Comparison of ENCODE assay signal across 25 cellular contexts in the genomic region with DNA sequence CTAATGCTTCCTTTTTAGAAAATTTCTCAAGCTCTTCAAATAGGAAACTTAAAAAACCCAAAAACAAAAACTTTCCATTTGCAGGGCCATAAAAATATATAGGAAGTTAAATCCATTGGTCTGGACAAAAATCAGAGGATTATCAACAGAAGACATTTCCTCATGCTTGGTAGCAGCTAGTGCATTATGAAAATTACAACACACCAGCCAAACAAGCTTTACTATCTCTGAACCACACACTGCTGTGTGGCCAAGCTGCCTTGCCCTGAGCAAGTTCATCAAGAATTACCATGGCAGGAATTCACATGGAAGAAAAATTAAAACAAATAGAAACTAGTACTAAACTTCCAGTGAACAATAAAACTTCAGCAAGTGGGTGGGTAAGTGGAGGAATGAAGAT. TPM values are rescaled to one million over a fixed set of nuclear protein-coding genes. Genes with fewer than 3 reads are reported as not detected.
DNase-seq lines count a peak whose midpoint lies in the region; ATAC-seq, FAIRE-seq and TF ChIP-seq lines count a peak whose summit lies in the region.
"Had no signal": no experiment of that assay in that cellular context is flagged by ENCODE, and none has a peak within 500 bp of the region (broad histone marks: within the 10 kb centered on the region; RNA-seq: fewer than 3 reads in every experiment).

No MANE protein-coding gene starts in this region.

- TF ChIP-seq POLR2A in NB4 (IDR thresholded peaks at IDR 0.05; ENCODE audit: extremely low read depth, insufficient read length): no peak

- H2AFZ ChIP-seq in hepatocyte: no peak overlapping the region
- H2AFZ ChIP-seq: parathyroid adenoma had no signal

- H3K79me2 ChIP-seq in hepatocyte: peaks cover 90% of the 10 kb centered on the region
- H3K79me2 ChIP-seq: parathyroid adenoma had no signal

- ATAC-seq in GM21447 (IDR thresholded peaks at IDR 0.05; ENCODE audit: unreplicated experiment): no peak
- ATAC-seq: activated T-cell treated with anti-CD3 and anti-CD28 coated beads, Interleukin-2, amount 50 U/mL, for 72 hours; left cardiac atrium; naive thymus-derived CD4-positive, alpha-beta T cell; stimulated activated memory B cell treated with anti-CD40 and anti-IgM and Interleukin-4, amounts not matched to agents 10 μg/mL and 1 μg/mL and 100 μg/mL, for 72 hours had no signal

- H3K9me2 ChIP-seq in hepatocyte (replicated peaks; ENCODE audit: insufficient read depth): no peaks in the 10 kb centered on the region

- H3K4me3 ChIP-seq in AG10803 (ENCODE audit: low read length) (no peak overlapping the region), NB4 (ENCODE audit: low read depth, low read length) (no peak overlapping the region), bronchial epithelial cell (ENCODE audit: low read depth, low read length) (no peak overlapping the region), hepatocyte (no peak overlapping the region)
- H3K4me3 ChIP-seq: BLaER1 treated with 17β-estradiol and CSF1 and Interleukin-3, amounts not matched to agents 10 nM and 100 nM; vagina had no signal

- TF ChIP-seq CTCF in AG10803 (conservative IDR thresholded peaks at IDR 0.05; ENCODE audit: low read length) (no peak), NB4 (IDR thresholded peaks at IDR 0.05; ENCODE audit: low read depth, low read length) (no peak), bronchial epithelial cell (IDR thresholded peaks at IDR 0.05; ENCODE audit: insufficient read depth, low read length, severe bottlenecking) (no peak), hepatocyte (IDR thresholded peaks at IDR 0.05; ENCODE audit: poor library complexity) (no peak)

- peak overlapping the region; percentile 99 for H3K27ac ChIP-seq in hepatocyte
- H3K27ac ChIP-seq: BLaER1 treated with 17β-estradiol and CSF1 and Interleukin-3, amounts not matched to agents 10 nM and 100 nM; parathyroid adenoma; vagina had no signal

- H4K20me1 ChIP-seq in hepatocyte (ENCODE audit: insufficient read depth, poor library complexity, severe bottlenecking): no peaks in the 10 kb centered on the region

- H3K4me2 ChIP-seq in hepatocyte: peak overlapping the region; percentile 95
- H3K4me2 ChIP-seq: BLaER1 treated with 17β-estradiol and CSF1 and Interleukin-3, amounts not matched to agents 10 nM and 100 nM had no signal

- no peaks in the 10 kb centered on the region for H3K9me3 ChIP-seq in hepatocyte (ENCODE audit: low read depth)
- H3K9me3 ChIP-seq: vagina had no signal

- DNase-seq in AG10803 (ENCODE audit: low read depth) (peak; percentile 12), NB4 (ENCODE audit: low read depth) (peak; percentile 39), bronchial epithelial cell (ENCODE audit: low read depth) (peak; percentile 45), hepatocyte (ENCODE audit: low spot score) (no peak), C1 segment of cervical spinal cord (lab: John Stamatoyannopoulos, UW) (no peak)
- DNase-seq in stimulated activated CD4-positive, alpha-beta T cell treated with anti-CD3 and anti-CD28 coated beads, Interleukin-2, amount 100 ng/mL, for 48 hours: no peak
- DNase-seq in stimulated activated CD4-positive, alpha-beta T cell treated with anti-CD3 and anti-CD28 coated beads, Interleukin-15, amount 100 ng/mL, for 24 hours: no peak
- DNase-seq: activated CD4-positive, alpha-beta T cell treated with anti-CD3 and anti-CD28 coated beads for 4 hours; activated naive CD4-positive, alpha-beta T cell treated with anti-CD3 and anti-CD28 coated beads, Interleukin-2, amount 10 ng/mL, durations not matched to agents 7 days and 5 days; activated T-cell treated with anti-CD3 and anti-CD28 coated beads, Interleukin-2, amount 50 U/mL, for 72 hours; EL; left cardiac atrium; naive thymus-derived CD4-positive, alpha-beta T cell; NCI-H1048; NCI-H187 treated with DMSO at 0.1 percent for 48 hours; NCI-H226; NCI-H748 treated with DMSO at 0.1 percent for 48 hours; SW 1271 had no signal

- H3K27me3 ChIP-seq in bronchial epithelial cell (ENCODE audit: control insufficient read depth, insufficient read depth, low read length) (no peaks in the 10 kb centered on the region), hepatocyte (no peaks in the 10 kb centered on the region)
- H3K27me3 ChIP-seq: BLaER1 treated with 17β-estradiol and CSF1 and Interleukin-3, amounts not matched to agents 10 nM and 100 nM; vagina had no signal

- H3K36me3 ChIP-seq in bronchial epithelial cell (ENCODE audit: control insufficient read depth, insufficient read depth, low read length) (no peaks in the 10 kb centered on the region), hepatocyte (replicated peaks; ENCODE audit: insufficient read depth, low read depth) (no peaks in the 10 kb centered on the region)
- H3K36me3 ChIP-seq: vagina had no signal

- peaks cover 33% of the 10 kb centered on the region for H3K4me1 ChIP-seq in hepatocyte (ENCODE audit: insufficient read depth)
- H3K4me1 ChIP-seq: parathyroid adenoma had no signal

- FAIRE-seq in bronchial epithelial cell (lab: Jason Lieb, UNC): no peak
- FAIRE-seq: astrocyte, D721Med had no signal

RNA-seq across cellular contexts. Expression of gene USP46, which starts 3.6 kb away (rescaled TPM):
- total RNA-seq in bronchial epithelial cell: 14.7 and 17.2 TPM in 2 replicates
- 34.0 and 36.3 TPM in 2 replicates for total RNA-seq in hepatocyte
- 17.8 and 20.7 TPM in 2 replicates for polyA plus RNA-seq in hepatocyte

Comparison
In these comparisons a context has a peak if more than half of its experiments do, and no peak if none do; other contexts are left out.
1. DNase-seq: peak in AG10803 (single experiment), NB4 (single experiment) and bronchial epithelial cell (single experiment); none in hepatocyte (single experiment), stimulated activated CD4-positive, alpha-beta T cell treated with anti-CD3 and anti-CD28 coated beads, Interleukin-2, amount 100 ng/mL, for 48 hours (0 of 2), C1 segment of cervical spinal cord (0 of 14) and stimulated activated CD4-positive, alpha-beta T cell treated with anti-CD3 and anti-CD28 coated beads, Interleukin-15, amount 100 ng/mL, for 24 hours (single experiment).